Comparison of ENCODE assay signal across 1 cellular context in genomic region chr1:10632691-10633090, GRCh38.
TF ChIP-seq lines count a peak whose summit lies in the region.

No MANE protein-coding gene starts in this region.

TF ChIP-seq in HepG2, 621 proteins besides CTCF, POLR2A, EP300 and RAD21 (continued from another document):
- no peak for TF ChIP-seq PBX3 (CRISPR knock-in tag; IDR thresholded peaks at IDR 0.05; ENCODE audit: borderline replicate concordance)
- TF ChIP-seq ATM (IDR thresholded peaks at IDR 0.05; ENCODE audit: borderline replicate concordance) = no peak
- TF ChIP-seq RXRB (CRISPR knock-in tag; IDR thresholded peaks at IDR 0.05; ENCODE audit: borderline replicate concordance) = no peak
- no peak for TF ChIP-seq ZFP1 (CRISPR knock-in tag; IDR thresholded peaks at IDR 0.05)
- no peak for TF ChIP-seq ZNF547 (CRISPR knock-in tag; IDR thresholded peaks at IDR 0.05)
- TF ChIP-seq SAFB2 (CRISPR knock-in tag; IDR thresholded peaks at IDR 0.05; ENCODE audit: borderline replicate concordance, low read depth) = no peak
- TF ChIP-seq PLRG1 (conservative IDR thresholded peaks at IDR 0.05) = no peak
- no peak for TF ChIP-seq ZNF512 (CRISPR knock-in tag; IDR thresholded peaks at IDR 0.05)
- TF ChIP-seq ZNF331 (CRISPR knock-in tag; IDR thresholded peaks at IDR 0.05) = no peak
